Comparison of ENCODE assay signal across 1 cellular context in genomic region chr13:74133657-74134201, GRCh38.
TF ChIP-seq lines count a peak whose summit lies in the region.

No MANE protein-coding gene starts in this region.

TF ChIP-seq in HCT116, 20 proteins besides CTCF, POLR2A, EP300 and RAD21 (continued from another document):
- no peak for TF ChIP-seq ZBTB33 (IDR thresholded peaks at IDR 0.05; ENCODE audit: extremely low read depth, insufficient replicate concordance, low read length)
- TF ChIP-seq FOSL1 (IDR thresholded peaks at IDR 0.05; ENCODE audit: low read depth) = no peak
- TF ChIP-seq EZH2 (IDR thresholded peaks at IDR 0.05) = no peak
- no peak for TF ChIP-seq SP1 (IDR thresholded peaks at IDR 0.05; ENCODE audit: low read depth)
- no peak for TF ChIP-seq POLR2AphosphoS5 (IDR thresholded peaks at IDR 0.05; ENCODE audit: low read depth, low read length)
- no peak for TF ChIP-seq REST (IDR thresholded peaks at IDR 0.05; ENCODE audit: low read depth)
- TF ChIP-seq SIN3A (IDR thresholded peaks at IDR 0.05; ENCODE audit: low read depth) = no peak
- no peak for TF ChIP-seq EGR1 (IDR thresholded peaks at IDR 0.05; ENCODE audit: low read depth)
- TF ChIP-seq ELF1 (IDR thresholded peaks at IDR 0.05; ENCODE audit: borderline replicate concordance, low read depth) = no peak
